ENCODE assay signal across 12 cellular contexts in genomic region chr17:53736516-53737274, GRCh38.
"Had no signal": no experiment of that assay in that cellular context is flagged by ENCODE, and none has a peak within 500 bp of the region (broad histone marks: within the 10 kb centered on the region; RNA-seq: fewer than 3 reads in every experiment).

No MANE protein-coding gene starts in this region.

- ATAC-seq: esophagus mucosa; stimulated activated effector memory CD8-positive, alpha-beta T cell treated with anti-CD3 and anti-CD28 coated beads, Interleukin-12 subunit alpha, Interleukin-12 subunit beta, amount 100 ng/mL, for 72 hours had no signal

- H3K27me3 ChIP-seq: colonic mucosa had no signal

- H3K4me3 ChIP-seq: colonic mucosa, prostate gland, thoracic aorta had no signal

- DNase-seq: activated CD4-positive, alpha-beta T cell treated with anti-CD3 and anti-CD28 coated beads, Interleukin-2, amount 10 ng/mL, durations not matched to agents 7 days and 5 days; activated naive CD8-positive, alpha-beta T cell treated with anti-CD3 and anti-CD28 coated beads for 36 hours; amygdala; central memory CD4-positive, alpha-beta T cell; colonic mucosa; stimulated activated CD4-positive, alpha-beta T cell treated with anti-CD3 and anti-CD28 coated beads, Interleukin-2, amount 100 ng/mL, for 24 hours had no signal

- FAIRE-seq: endometrium, keratinocyte had no signal

- H3K4me1 ChIP-seq: colonic mucosa, prostate gland had no signal

- H3K9me3 ChIP-seq: colonic mucosa, prostate gland, thoracic aorta had no signal

- H3K27ac ChIP-seq: colonic mucosa, prostate gland, thoracic aorta had no signal

- H3K36me3 ChIP-seq: colonic mucosa, prostate gland, thoracic aorta had no signal
